12 cellular contexts compared by ENCODE assay signal in the genomic region with DNA sequence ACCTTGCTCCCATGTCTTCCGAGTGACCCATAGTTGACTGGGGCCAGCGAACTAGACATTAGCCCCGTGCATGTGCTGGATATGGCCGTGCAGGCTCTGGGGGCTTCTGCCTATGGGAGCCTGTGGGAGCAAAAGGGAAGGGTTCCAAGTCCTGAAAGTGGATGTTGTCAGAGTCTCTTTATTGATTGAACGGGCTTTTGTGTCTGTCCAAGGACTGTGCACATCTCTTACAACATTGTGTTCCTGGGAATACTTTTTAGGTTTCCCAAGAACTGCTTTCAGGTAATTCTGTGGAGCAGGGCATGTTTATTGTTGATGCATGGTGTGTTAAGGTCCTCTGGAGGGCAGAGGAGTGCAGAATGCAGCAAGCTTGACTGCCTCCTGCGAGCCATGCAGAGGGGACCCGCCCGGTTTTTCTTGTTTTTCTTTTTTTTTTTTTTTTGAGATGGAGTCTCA. TPM values are rescaled to one million over a fixed set of nuclear protein-coding genes. Genes with fewer than 3 reads are reported as not detected.
DNase-seq lines count a peak whose midpoint lies in the region; ATAC-seq, FAIRE-seq and TF ChIP-seq lines count a peak whose summit lies in the region.
"Had no signal": no experiment of that assay in that cellular context is flagged by ENCODE, and none has a peak within 500 bp of the region (broad histone marks: within the 10 kb centered on the region; RNA-seq: fewer than 3 reads in every experiment).

No MANE protein-coding gene starts in this region.

- peak overlapping the region; percentile 46 for H3K27ac Mint-ChIP-seq in activated naive CD8-positive, alpha-beta T cell
- H3K27ac Mint-ChIP-seq in activated naive CD8-positive, alpha-beta T cell treated with anti-CD3 and anti-CD28 coated beads for 36 hours: no peak overlapping the region
- peak overlapping the region; percentile 63 for H3K27ac Mint-ChIP-seq in type B pancreatic cell
- H3K27ac Mint-ChIP-seq: immature natural killer cell had no signal

- H3K27me3 ChIP-seq in RWPE2 (ENCODE audit: insufficient read depth, poor library complexity, severe bottlenecking): peaks cover 4% of the 10 kb centered on the region
- H3K27me3 ChIP-seq: SJSA1, upper lobe of left lung had no signal

- H3K4me3 Mint-ChIP-seq in activated naive CD8-positive, alpha-beta T cell: no peak overlapping the region
- H3K4me3 Mint-ChIP-seq in activated naive CD8-positive, alpha-beta T cell treated with anti-CD3 and anti-CD28 coated beads for 36 hours: no peak overlapping the region
- peak overlapping the region; percentile 36 for H3K4me3 Mint-ChIP-seq in type B pancreatic cell
- H3K4me3 Mint-ChIP-seq: immature natural killer cell had no signal

- DNase-seq in activated naive CD8-positive, alpha-beta T cell treated with anti-CD3 and anti-CD28 coated beads for 36 hours: no peak
- DNase-seq in RWPE2 (ENCODE audit: low spot score) (no peak), inferior parietal cortex (ENCODE audit: extremely low spot score) (peak; percentile 26), type B pancreatic cell (ENCODE audit: extremely low spot score, unreplicated experiment) (no peak), NCI-H510A (lab: John Stamatoyannopoulos, UW) (no peak), AML-193 (lab: John Stamatoyannopoulos, UW) (no peak), RCC 7860 (ENCODE audit: low spot score) (no peak)
- DNase-seq: immature natural killer cell, occipital lobe had no signal

- peaks cover 4% of the 10 kb centered on the region for H3K36me3 Mint-ChIP-seq in activated naive CD8-positive, alpha-beta T cell
- peaks cover 49% of the 10 kb centered on the region for H3K36me3 Mint-ChIP-seq in activated naive CD8-positive, alpha-beta T cell treated with anti-CD3 and anti-CD28 coated beads for 36 hours
- peaks cover 14% of the 10 kb centered on the region for H3K36me3 Mint-ChIP-seq in type B pancreatic cell

- H3K4me1 Mint-ChIP-seq in activated naive CD8-positive, alpha-beta T cell (ENCODE audit: low read depth): peaks cover 84% of the 10 kb centered on the region
- peaks cover 72% of the 10 kb centered on the region for H3K4me1 Mint-ChIP-seq in activated naive CD8-positive, alpha-beta T cell treated with anti-CD3 and anti-CD28 coated beads for 36 hours
- H3K4me1 Mint-ChIP-seq in type B pancreatic cell (ENCODE audit: unreplicated experiment): peaks cover 62% of the 10 kb centered on the region

- H3K4me3 ChIP-seq in RWPE2 (ENCODE audit: severe bottlenecking): no peak overlapping the region
- H3K4me3 ChIP-seq: SJSA1, upper lobe of left lung had no signal

- TF ChIP-seq CTCF in RWPE2 (IDR thresholded peaks at IDR 0.05; ENCODE audit: poor library complexity, severe bottlenecking) (peak; percentile 22), type B pancreatic cell (conservative IDR thresholded peaks at IDR 0.05) (peak; percentile 32)

- no peaks in the 10 kb centered on the region for H3K36me3 ChIP-seq in RWPE2 (ENCODE audit: low read depth)
- H3K36me3 ChIP-seq: SJSA1, upper lobe of left lung had no signal

- H3K27me3 Mint-ChIP-seq in activated naive CD8-positive, alpha-beta T cell: no peaks in the 10 kb centered on the region
- H3K27me3 Mint-ChIP-seq in activated naive CD8-positive, alpha-beta T cell treated with anti-CD3 and anti-CD28 coated beads for 36 hours: no peaks in the 10 kb centered on the region
- no peaks in the 10 kb centered on the region for H3K27me3 Mint-ChIP-seq in type B pancreatic cell

- no peaks in the 10 kb centered on the region for H3K9me3 Mint-ChIP-seq in activated naive CD8-positive, alpha-beta T cell (ENCODE audit: low read depth)
- peaks cover 7% of the 10 kb centered on the region for H3K9me3 Mint-ChIP-seq in activated naive CD8-positive, alpha-beta T cell treated with anti-CD3 and anti-CD28 coated beads for 36 hours
- H3K9me3 Mint-ChIP-seq in type B pancreatic cell: no peaks in the 10 kb centered on the region
- H3K9me3 Mint-ChIP-seq: immature natural killer cell had no signal

- no peak for FAIRE-seq in RCC 7860 (lab: Jason Lieb, UNC)

- H3K27ac ChIP-seq in RWPE2 (ENCODE audit: poor library complexity, severe bottlenecking): no peak overlapping the region
- H3K27ac ChIP-seq: SJSA1, upper lobe of left lung had no signal

- peak; percentile 46; the same call in 2 of the 3 replicates for ATAC-seq in RWPE2 (ENCODE audit: low read depth)

- no peaks in the 10 kb centered on the region for H3K9me3 ChIP-seq in RWPE2 (ENCODE audit: severe bottlenecking)
- H3K9me3 ChIP-seq: SJSA1, upper lobe of left lung had no signal

- H3K4me1 ChIP-seq in RWPE2 (ENCODE audit: insufficient read depth, poor library complexity, severe bottlenecking): no peaks in the 10 kb centered on the region

RNA-seq across cellular contexts. Expression of gene RNF144A, which starts 5.0 kb away (rescaled TPM):
- total RNA-seq in activated naive CD8-positive, alpha-beta T cell treated with anti-CD3 and anti-CD28 coated beads for 36 hours: 10 to 100 TPM; 29.7 to 31.4 TPM
- 23.2 and 35.6 TPM in 2 replicates for total RNA-seq in type B pancreatic cell (ENCODE audit: low replicate concordance)

RNA-seq across cellular contexts. Expression of gene RSAD2, which starts 44.7 kb away (rescaled TPM):
- total RNA-seq in activated naive CD8-positive, alpha-beta T cell treated with anti-CD3 and anti-CD28 coated beads for 36 hours: 10 to 100 TPM in 1 of 2 experiments, 1 to 10 TPM in 1; 9.2 to 10.0 TPM
- 3.3 and 3.4 TPM in 2 replicates for total RNA-seq in type B pancreatic cell (ENCODE audit: low replicate concordance)
- total RNA-seq: SJSA1 had no signal

RNA-seq across cellular contexts. Expression of gene CMPK2, which starts 56.5 kb away (rescaled TPM):
- total RNA-seq in activated naive CD8-positive, alpha-beta T cell treated with anti-CD3 and anti-CD28 coated beads for 36 hours: 10 to 100 TPM; 11.8 to 13.2 TPM
- total RNA-seq in type B pancreatic cell (ENCODE audit: low replicate concordance): 4.4 and 7.2 TPM in 2 replicates
